ENCODE assay signal across 9 cellular contexts in genomic region chr9:3299872-3300271, GRCh38.
A peak's percentile ranks its signal among the peaks of the same experiment; 100 is the strongest.
DNase-seq lines count a peak whose midpoint lies in the region; ATAC-seq lines count a peak whose summit lies in the region.
"Had no signal": no experiment of that assay in that cellular context is flagged by ENCODE, and none has a peak within 500 bp of the region (broad histone marks: within the 10 kb centered on the region; RNA-seq: fewer than 3 reads in every experiment).

No MANE protein-coding gene starts in this region.

- ATAC-seq in GM18907 (IDR thresholded peaks at IDR 0.05; ENCODE audit: unreplicated experiment) (peak; percentile 99), GM21825 (IDR thresholded peaks at IDR 0.05; ENCODE audit: unreplicated experiment) (peak; percentile 98), HG03442 (IDR thresholded peaks at IDR 0.05; ENCODE audit: unreplicated experiment) (peak; percentile 97)
- ATAC-seq: gastrocnemius medialis had no signal

- DNase-seq in lung microvascular endothelial cell (ENCODE audit: low read depth in 2 of 2), result peak; percentile 2 to 11
- DNase-seq in activated CD8-positive, alpha-beta memory T cell treated with anti-CD3 and anti-CD28 coated beads, Interleukin-2, amount 50 U/mL, for 48 hours, result no peak
- no peak for DNase-seq in stimulated activated CD4-positive, alpha-beta T cell treated with anti-CD3 and anti-CD28 coated beads, Interleukin-4, amount 100 ng/mL, for 4 hours
- DNase-seq in central memory CD4-positive, alpha-beta T cell, result no peak
- no peak for DNase-seq in hippocampal formation (lab: John Stamatoyannopoulos, UW)
- DNase-seq: gastrocnemius medialis had no signal

Comparison
In these comparisons a context has a peak if more than half of its experiments do, and no peak if none do; other contexts are left out.
1. DNase-seq: peak in lung microvascular endothelial cell (2 of 2); none in activated CD8-positive, alpha-beta memory T cell treated with anti-CD3 and anti-CD28 coated beads, Interleukin-2, amount 50 U/mL, for 48 hours (single experiment), stimulated activated CD4-positive, alpha-beta T cell treated with anti-CD3 and anti-CD28 coated beads, Interleukin-4, amount 100 ng/mL, for 4 hours (0 of 2), central memory CD4-positive, alpha-beta T cell (single experiment) and hippocampal formation (0 of 2).
2. Peak in every context shown above with its lines, with median percentiles within 50 percentile points of each other: ATAC-seq.